24 cellular contexts compared by ENCODE assay signal in the genomic region with DNA sequence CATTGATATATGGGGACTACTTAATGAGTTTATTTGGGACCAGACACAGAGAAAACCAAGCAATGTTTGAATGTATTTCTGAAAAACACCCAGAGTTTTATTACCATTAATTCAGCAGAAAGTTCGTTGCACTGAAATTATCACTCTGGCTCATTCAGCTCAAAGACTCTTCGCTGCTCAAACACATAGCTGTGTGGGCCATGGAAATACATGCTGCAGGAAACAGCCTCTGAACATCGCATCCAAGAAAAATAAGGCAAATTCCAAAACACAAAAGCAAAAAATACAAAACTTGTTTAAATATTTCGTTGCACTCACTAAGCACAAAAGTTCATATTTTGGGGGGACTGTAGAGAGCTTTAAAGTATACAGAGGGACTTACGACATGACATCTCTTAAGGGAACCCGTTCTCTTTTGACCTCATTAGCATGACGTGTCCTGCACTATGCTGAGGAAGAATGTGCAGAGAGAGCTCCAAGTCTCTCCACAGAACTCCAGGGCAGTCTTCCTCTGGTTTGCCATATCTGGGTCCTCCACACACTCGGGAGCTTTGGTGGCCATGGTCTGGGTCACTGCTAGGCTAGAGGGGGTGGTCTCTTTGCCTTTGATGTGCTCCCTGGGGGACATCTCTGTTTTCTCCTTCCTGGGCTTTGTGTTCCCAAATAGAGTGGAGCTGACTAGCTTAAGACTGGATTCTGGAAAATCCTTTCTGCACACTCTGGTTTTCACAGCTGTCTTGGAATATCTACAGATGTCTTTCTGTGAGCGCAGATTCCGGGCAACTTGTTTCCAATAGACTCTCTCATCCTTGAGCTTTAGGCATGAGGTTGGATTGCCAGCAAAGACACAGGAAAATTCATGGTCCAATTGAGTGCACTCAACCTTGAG. TPM values are rescaled to one million over a fixed set of nuclear protein-coding genes. Genes with fewer than 3 reads are reported as not detected.
"Had no signal": no experiment of that assay in that cellular context is flagged by ENCODE, and none has a peak within 500 bp of the region (broad histone marks: within the 10 kb centered on the region; RNA-seq: fewer than 3 reads in every experiment).

No MANE protein-coding gene starts in this region.

- H3K4me3 Mint-ChIP-seq: activated CD4-positive, alpha-beta T cell treated with anti-CD3 and anti-CD28 coated beads for 36 hours; activated T-helper 1 cell treated with anti-CD3 and anti-CD28 coated beads, Interleukin-12 subunit alpha, Interleukin-12 subunit beta, Interleukin-2, Interleukin-4 antibody, amounts not matched to agents 30 ng/mL and 10 ng/mL and 1 ng/mL, durations not matched to agents 14 hours and 24 hours and 36 hours; natural killer cell treated with Interleukin-12 subunit alpha and Interleukin-12 subunit beta and Interleukin-15 and Interleukin-18, amount 100 ng/mL, for 72 hours had no signal

- H3K4me1 Mint-ChIP-seq: activated CD4-positive, alpha-beta T cell treated with anti-CD3 and anti-CD28 coated beads for 36 hours had no signal

- H3K9me3 ChIP-seq: adrenal gland, colonic mucosa, esophagus muscularis mucosa, lower lobe of right lung, neutrophil had no signal

- FAIRE-seq: TTC549 had no signal

- H3K36me3 ChIP-seq: adrenal gland, colonic mucosa, esophagus muscularis mucosa, lower lobe of right lung, neutrophil had no signal

- H3K79me2 ChIP-seq: parathyroid adenoma had no signal

- H3K4me3 ChIP-seq: adrenal gland, esophagus muscularis mucosa, lower lobe of right lung had no signal

- ATAC-seq: activated CD4-positive, alpha-beta T cell treated with anti-CD3 and anti-CD28 coated beads for 36 hours; activated naive CD4-positive, alpha-beta T cell treated with anti-CD3 and anti-CD28 coated beads, Interleukin-2, amount 50 U/mL, for 72 hours; natural killer cell treated with Interleukin-12 subunit alpha and Interleukin-12 subunit beta and Interleukin-15 and Interleukin-18, amount 100 ng/mL, for 72 hours; stimulated activated naive CD8-positive, alpha-beta T cell treated with anti-CD3 and anti-CD28 coated beads, Interleukin-15, Interleukin-2, amounts not matched to agents 100 U/mL and 50 U/mL, for 24 hours had no signal

- H3K4me1 ChIP-seq: adrenal gland, colonic mucosa, lower lobe of right lung, parathyroid adenoma had no signal

- H3K36me3 Mint-ChIP-seq: activated naive CD4-positive, alpha-beta T cell treated with anti-CD3 and anti-CD28 coated beads, Interleukin-2, amount 50 U/mL, for 72 hours; natural killer cell treated with Interleukin-12 subunit alpha and Interleukin-12 subunit beta and Interleukin-15 and Interleukin-18, amount 100 ng/mL, for 72 hours had no signal

- DNase-seq: activated CD4-positive, alpha-beta T cell treated with anti-CD3 and anti-CD28 coated beads for 36 hours; activated CD4-positive, alpha-beta T cell treated with anti-CD3 and anti-CD28 coated beads, Interleukin-2, amount 50 U/mL, for 48 hours; activated gamma-delta T cell treated with Interleukin-2 at 50 U/mL for 16 hours; activated T-cell treated with anti-CD3 and anti-CD28 coated beads for 4 hours; adrenal gland; central memory CD4-positive, alpha-beta T cell; left cardiac atrium; stimulated activated CD4-positive, alpha-beta T cell treated with anti-CD3 and anti-CD28 coated beads, Interleukin-12 subunit alpha, Interleukin-12 subunit beta, amount 100 ng/mL, for 4 hours; stimulated activated CD4-positive, alpha-beta T cell treated with anti-CD3 and anti-CD28 coated beads, Interleukin-1b, Interleukin-23, amount 100 ng/mL, for 48 hours; stimulated activated naive CD8-positive, alpha-beta T cell treated with anti-CD3 and anti-CD28 coated beads, Interleukin-15, Interleukin-2, amounts not matched to agents 100 U/mL and 50 U/mL, for 24 hours; substantia nigra; SW 1271 had no signal

- H3K27ac ChIP-seq: adrenal gland, esophagus muscularis mucosa, lower lobe of right lung, neutrophil, parathyroid adenoma had no signal

- H3K27ac Mint-ChIP-seq: activated CD4-positive, alpha-beta T cell treated with anti-CD3 and anti-CD28 coated beads for 36 hours; activated naive CD4-positive, alpha-beta T cell treated with anti-CD3 and anti-CD28 coated beads, Interleukin-2, amount 50 U/mL, for 72 hours; activated T-helper 1 cell treated with anti-CD3 and anti-CD28 coated beads, Interleukin-12 subunit alpha, Interleukin-12 subunit beta, Interleukin-2, Interleukin-4 antibody, amounts not matched to agents 30 ng/mL and 10 ng/mL and 1 ng/mL, durations not matched to agents 14 hours and 24 hours and 36 hours; natural killer cell treated with Interleukin-12 subunit alpha and Interleukin-12 subunit beta and Interleukin-15 and Interleukin-18, amount 100 ng/mL, for 72 hours had no signal

- H3K27me3 ChIP-seq: adrenal gland, colonic mucosa, esophagus muscularis mucosa, neutrophil had no signal

- H2AFZ ChIP-seq: parathyroid adenoma had no signal

- H3K9ac ChIP-seq: parathyroid adenoma had no signal

- H3K9me3 Mint-ChIP-seq: activated naive CD4-positive, alpha-beta T cell treated with anti-CD3 and anti-CD28 coated beads, Interleukin-2, amount 50 U/mL, for 72 hours; activated T-helper 1 cell treated with anti-CD3 and anti-CD28 coated beads, Interleukin-12 subunit alpha, Interleukin-12 subunit beta, Interleukin-2, Interleukin-4 antibody, amounts not matched to agents 30 ng/mL and 10 ng/mL and 1 ng/mL, durations not matched to agents 14 hours and 24 hours and 36 hours; natural killer cell treated with Interleukin-12 subunit alpha and Interleukin-12 subunit beta and Interleukin-15 and Interleukin-18, amount 100 ng/mL, for 72 hours had no signal

RNA-seq across cellular contexts. Expression of a gene that starts 2.8 kb away (rescaled TPM):
- total RNA-seq: activated CD4-positive, alpha-beta T cell treated with anti-CD3 and anti-CD28 coated beads for 36 hours; activated naive CD4-positive, alpha-beta T cell treated with anti-CD3 and anti-CD28 coated beads, Interleukin-2, amount 50 U/mL, for 72 hours; activated T-helper 1 cell treated with anti-CD3 and anti-CD28 coated beads, Interleukin-12 subunit alpha, Interleukin-12 subunit beta, Interleukin-2, Interleukin-4 antibody, amounts not matched to agents 30 ng/mL and 10 ng/mL and 1 ng/mL, durations not matched to agents 14 hours and 24 hours and 36 hours; adrenal gland; fibroblast of villous mesenchyme; glomerular endothelial cell; left cardiac atrium; natural killer cell treated with Interleukin-12 subunit alpha and Interleukin-12 subunit beta and Interleukin-15 and Interleukin-18, amount 100 ng/mL, for 72 hours; T-helper 2 cell treated with Interferon-gamma antibody and Interleukin-4, amounts not matched to agents 100 ng/mL and 5 ng/mL, for 36 hours had no signal

RNA-seq across cellular contexts. Expression of a gene that starts 27.2 kb away (rescaled TPM):
- total RNA-seq: fibroblast of villous mesenchyme, glomerular endothelial cell had no signal
